ENCODE assay signal across 25 cellular contexts in the genomic region with DNA sequence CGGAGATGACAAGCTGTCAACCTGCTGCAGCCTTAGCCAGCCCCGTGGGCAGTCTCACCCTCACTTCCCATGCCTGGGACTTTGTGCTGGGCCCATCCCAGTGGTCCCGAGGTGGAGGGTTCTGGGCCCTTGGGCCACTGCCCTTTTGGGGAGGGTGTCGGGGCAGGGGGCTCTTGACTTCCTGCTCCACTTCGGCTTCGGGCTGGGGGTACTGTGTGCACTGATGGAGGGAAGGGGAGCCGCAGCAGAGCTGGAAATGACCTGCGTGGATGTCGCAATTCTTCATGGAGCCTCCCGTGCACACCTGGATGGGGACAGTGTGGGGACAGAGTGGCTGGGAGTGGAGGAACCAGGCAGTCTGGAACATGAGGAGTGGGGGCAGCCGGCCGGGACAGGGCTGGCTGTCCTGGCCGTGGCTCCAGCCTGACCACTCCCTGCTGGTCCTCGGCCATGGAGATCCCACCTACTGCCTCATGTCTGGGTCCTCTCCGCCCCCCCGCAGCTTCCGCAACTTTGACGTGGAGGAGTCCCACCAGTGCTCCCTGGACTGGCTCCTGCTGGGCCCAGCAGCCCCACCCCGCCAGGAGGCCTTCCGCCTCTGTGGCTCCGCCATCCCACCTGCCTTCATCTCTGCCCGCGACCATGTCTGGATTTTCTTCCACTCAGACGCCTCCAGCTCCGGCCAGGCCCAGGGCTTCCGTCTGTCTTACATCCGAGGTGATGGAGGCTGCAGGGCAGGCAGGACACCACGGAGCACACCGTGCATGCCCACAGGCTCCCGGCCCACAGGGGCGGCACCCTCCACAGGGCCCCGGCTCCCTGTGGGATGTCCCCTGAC. TPM values are rescaled to one million over a fixed set of nuclear protein-coding genes. Genes with fewer than 3 reads are reported as not detected.
"Had no signal": no experiment of that assay in that cellular context is flagged by ENCODE, and none has a peak within 500 bp of the region (broad histone marks: within the 10 kb centered on the region; RNA-seq: fewer than 3 reads in every experiment).

No MANE protein-coding gene starts in this region.

- ATAC-seq: activated CD8-positive, alpha-beta T cell treated with anti-CD3 and anti-CD28 coated beads, Interleukin-2, amount 10 ng/mL, durations not matched to agents 7 days and 5 days; T-helper 17 cell; WTC11 had no signal

- H3K27me3 ChIP-seq: breast epithelium, SJSA1 had no signal

- DNase-seq: activated CD4-positive, alpha-beta T cell treated with anti-CD3 and anti-CD28 coated beads for 48 hours; activated CD4-positive, alpha-beta T cell treated with anti-CD3 and anti-CD28 coated beads, Interleukin-2, amount 50 U/mL, for 4 hours; activated CD4-positive, CD25-positive, alpha-beta regulatory T cell treated with anti-CD3 and anti-CD28 coated beads, Interleukin-2, amount 50 U/mL, for 72 hours; activated CD8-positive, alpha-beta memory T cell treated with anti-CD3 and anti-CD28 coated beads, Interleukin-2, amount 50 U/mL, for 48 hours; activated CD8-positive, alpha-beta T cell treated with anti-CD3 and anti-CD28 coated beads, Interleukin-2, amount 10 ng/mL, durations not matched to agents 7 days and 5 days; activated T-cell treated with anti-CD3 and anti-CD28 coated beads, Interleukin-2, amount 50 U/mL, for 1 hour; caudate nucleus; KG1; NCI-H1048; NCI-H1417; NCI-H1930; NCI-H2171 treated with DMSO at 0.1 percent for 48 hours; NCI-H226; NCI-H526; NCI-H82; T-helper 17 cell; T-helper 9 cell had no signal

- H3K36me3 ChIP-seq: breast epithelium, SJSA1 had no signal

- H3K27ac ChIP-seq: breast epithelium, SJSA1 had no signal

- H3K4me1 ChIP-seq: breast epithelium, SJSA1 had no signal

- H3K9me3 ChIP-seq: breast epithelium, SJSA1 had no signal

- H3K4me3 ChIP-seq: breast epithelium, SJSA1 had no signal

RNA-seq across cellular contexts. Expression of a gene that starts 10.2 kb away (rescaled TPM):
- total RNA-seq: activated CD8-positive, alpha-beta T cell treated with anti-CD3 and anti-CD28 coated beads, Interleukin-2, amount 10 ng/mL, durations not matched to agents 7 days and 5 days; OCI-LY7 had no signal

RNA-seq across cellular contexts. Expression of a gene that starts 21.3 kb away (rescaled TPM):
- total RNA-seq: activated CD8-positive, alpha-beta T cell treated with anti-CD3 and anti-CD28 coated beads, Interleukin-2, amount 10 ng/mL, durations not matched to agents 7 days and 5 days; LHCN-M2; M059J; NCI-H460; OCI-LY7; RPMI7951; SJSA1; T-helper 17 cell had no signal
